ENCODE assay signal across 29 cellular contexts in genomic region chr12:29750928-29751220, GRCh38.
"Had no signal": no experiment of that assay in that cellular context is flagged by ENCODE, and none has a peak within 500 bp of the region (broad histone marks: within the 10 kb centered on the region; RNA-seq: fewer than 3 reads in every experiment).

No MANE protein-coding gene starts in this region.

- H3K4me1 ChIP-seq: left lung, lower lobe of right lung, pancreas, prostate gland, stomach, testis, thyroid gland, upper lobe of right lung had no signal

- H3K4me3 ChIP-seq: left lung, lower lobe of right lung, pancreas, prostate gland, skin epidermis, stomach, testis, thyroid gland, upper lobe of right lung had no signal

- H3K27ac ChIP-seq: left lung, lower lobe of right lung, pancreas, prostate gland, skin epidermis, stomach, testis, thyroid gland, upper lobe of right lung had no signal

- DNase-seq: immature natural killer cell; kidney; left colon; left lung; lower lobe of right lung; mammary epithelial cell; mesenchymal stem cell; naive thymus-derived CD8-positive, alpha-beta T cell; nucleus accumbens; pancreas; posterior cingulate gyrus; retina; right cardiac atrium; stimulated activated CD4-positive, alpha-beta T cell treated with anti-CD3 and anti-CD28 coated beads, Interleukin-12 subunit alpha, Interleukin-12 subunit beta, amount 100 ng/mL, for 4 hours; stimulated activated CD4-positive, alpha-beta T cell treated with anti-CD3 and anti-CD28 coated beads, Interleukin-15, amount 100 ng/mL, for 24 hours; stimulated activated CD4-positive, alpha-beta T cell treated with anti-CD3 and anti-CD28 coated beads, Interleukin-2, amount 100 ng/mL, for 24 hours; stimulated activated CD4-positive, alpha-beta T cell treated with anti-CD3 and anti-CD28 coated beads, Interleukin-4, amount 100 ng/mL, for 1 hour; stimulated activated naive B cell treated with anti-CD40 and anti-IgM and Interleukin-4, amounts not matched to agents 10 μg/mL and 1 μg/mL and 100 μg/mL, for 72 hours; stimulated activated naive CD8-positive, alpha-beta T cell treated with anti-CD3 and anti-CD28 coated beads, Interleukin-15, Interleukin-2, amounts not matched to agents 100 U/mL and 50 U/mL, for 24 hours; stomach; testis; thyroid gland; trophoblast cell; upper lobe of right lung had no signal

- H3K27me3 ChIP-seq: left lung, pancreas, testis, thyroid gland, upper lobe of right lung had no signal

- FAIRE-seq: islet of Langerhans, kidney, pancreas, urothelium cell line had no signal

- H3K36me3 ChIP-seq: lower lobe of right lung, pancreas, prostate gland, thyroid gland, upper lobe of right lung had no signal

- ATAC-seq: left colon; left lung; lower lobe of right lung; naive thymus-derived CD8-positive, alpha-beta T cell; pancreas; right cardiac atrium; sciatic nerve; stimulated activated naive B cell treated with anti-CD40 and anti-IgM and Interleukin-4, amounts not matched to agents 10 μg/mL and 1 μg/mL and 100 μg/mL, for 72 hours; stimulated activated naive CD8-positive, alpha-beta T cell treated with anti-CD3 and anti-CD28 coated beads, Interleukin-15, Interleukin-2, amounts not matched to agents 100 U/mL and 50 U/mL, for 24 hours; upper lobe of right lung had no signal
